In the genomic region with DNA sequence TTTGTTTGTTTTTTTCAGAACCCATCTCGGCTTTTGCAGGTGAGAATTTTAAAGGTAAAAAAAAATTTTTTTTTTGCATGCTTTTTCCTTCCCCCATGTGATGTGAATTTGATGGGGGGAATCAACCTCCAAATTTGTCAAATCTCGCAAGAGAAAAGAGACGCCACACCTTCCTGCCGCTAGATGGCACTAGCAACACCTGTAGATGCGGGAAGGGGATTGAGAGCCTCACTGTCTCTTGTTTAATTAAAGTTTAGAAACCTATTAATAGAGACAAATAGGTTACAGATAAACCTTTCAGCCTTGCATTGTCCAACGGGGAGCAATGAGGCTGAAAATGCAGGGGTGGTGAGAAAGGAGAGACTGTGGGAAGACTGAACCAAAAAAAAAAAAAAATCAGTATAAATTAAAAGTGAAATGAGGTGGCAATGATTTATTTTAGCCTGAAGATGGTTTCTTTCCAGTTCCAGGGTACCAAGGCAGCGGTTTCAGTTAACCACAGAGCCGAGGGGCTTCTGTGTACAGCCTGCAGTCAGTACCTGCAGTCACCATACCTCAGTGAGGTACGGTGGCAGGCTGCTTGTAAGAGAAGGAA, we compare ENCODE assay signal across 8 cellular contexts.
DNase-seq lines count a peak whose midpoint lies in the region; TF ChIP-seq lines count a peak whose summit lies in the region.

No MANE protein-coding gene starts in this region.

- POLR2A ChIA-PET in A673 (lab: Charles Lee; ENCODE audit: low non-redundant PET): no interaction called here
- POLR2A ChIA-PET in SK-N-SH (lab: Yijun Ruan, JAX): no interaction called here

- no peak overlapping the region for H3K4me3 ChIP-seq in A673 (ENCODE audit: low read depth, low read length, poor library complexity, severe bottlenecking)
- no peak overlapping the region for H3K4me3 ChIP-seq in KMS-11 (IDR thresholded peaks at IDR 0.05; ENCODE audit: insufficient read depth, low read depth, low read length)
- no peak overlapping the region; a peak in 1 of 4 replicates for H3K4me3 ChIP-seq in SK-N-SH (ENCODE audit: low read depth in 2 of 2, low read length in 1 of 2)
- no peak overlapping the region for H3K4me3 ChIP-seq in smooth muscle cell

- H3K4me2 ChIP-seq in KMS-11 (no peak overlapping the region), SK-N-SH (no peak overlapping the region), smooth muscle cell (no peak overlapping the region)

- WGBS in SK-N-SH (ENCODE audit: low lambda C conversion rate): 18% methylated on average over 9 of the region's 9 CpGs
- 40% methylated on average over 9 of the region's 9 CpGs for WGBS in smooth muscle cell (ENCODE audit: low lambda C conversion rate)

- H3K36me3 ChIP-seq in A673 (ENCODE audit: insufficient read depth, low read length, poor library complexity, severe bottlenecking): no peaks in the 10 kb centered on the region
- H3K36me3 ChIP-seq in KMS-11 (ENCODE audit: insufficient read depth): no peaks in the 10 kb centered on the region
- H3K36me3 ChIP-seq in SK-N-SH (replicated peaks in 1 of 2; ENCODE audit: control insufficient read depth in 1 of 2, insufficient read depth in 2 of 2, low read length in 1 of 2): peaks cover 18 to 42% of the 10 kb centered on the region in 2 experiments
- no peaks in the 10 kb centered on the region for H3K36me3 ChIP-seq in smooth muscle cell (ENCODE audit: low read depth)

- DNase-seq in A673 (ENCODE audit: low spot score) (peak; percentile 73), SK-N-SH (peak; percentile 75), amniotic epithelial cell (ENCODE audit: low read depth) (peak; percentile 62), hepatic stellate cell (ENCODE audit: low spot score) (peak; percentile 50), smooth muscle cell (lab: John Stamatoyannopoulos, UW; ENCODE audit: unreplicated experiment) (peak; percentile 2), cortex of kidney (lab: John Stamatoyannopoulos, UW) (no peak)

- peaks cover 17% of the 10 kb centered on the region for H3K4me1 ChIP-seq in A673 (ENCODE audit: insufficient read depth, low read length, poor library complexity, severe bottlenecking)
- no peaks in the 10 kb centered on the region for H3K4me1 ChIP-seq in KMS-11 (ENCODE audit: low read depth, poor library complexity, severe bottlenecking)
- peaks cover 22 to 31% of the 10 kb centered on the region in 2 experiments; a peak in 3 of 4 replicates for H3K4me1 ChIP-seq in SK-N-SH (ENCODE audit: control insufficient read depth in 1 of 2, insufficient read depth in 2 of 2, low read depth in 1 of 2, low read length in 1 of 2)
- peaks cover 5% of the 10 kb centered on the region for H3K4me1 ChIP-seq in smooth muscle cell (ENCODE audit: low read depth)

- TF ChIP-seq CTCF in A673 (conservative IDR thresholded peaks at IDR 0.05; ENCODE audit: low read depth, low read length): peak; percentile 88
- TF ChIP-seq CTCF in GM12873 (IDR thresholded peaks at IDR 0.05; ENCODE audit: insufficient read depth, low read depth, low read length, missing control alignments): peak; percentile 88
- TF ChIP-seq CTCF in KMS-11 (conservative IDR thresholded peaks at IDR 0.05; ENCODE audit: low read depth, low read length): peak; percentile 88
- TF ChIP-seq CTCF in SK-N-SH (IDR thresholded peaks at IDR 0.05): peak; percentile 97
- peak; percentile 92 for TF ChIP-seq CTCF in smooth muscle cell (IDR thresholded peaks at IDR 0.05; ENCODE audit: borderline replicate concordance, insufficient read depth, poor library complexity, severe bottlenecking)

- H3K9me3 ChIP-seq in A673 (ENCODE audit: low read depth, low read length, poor library complexity, severe bottlenecking) (no peaks in the 10 kb centered on the region), SK-N-SH (no peaks in the 10 kb centered on the region), smooth muscle cell (replicated peaks; ENCODE audit: low read depth) (no peaks in the 10 kb centered on the region)

- H3K79me2 ChIP-seq in KMS-11 (ENCODE audit: insufficient read depth, low read depth): no peaks in the 10 kb centered on the region
- no peaks in the 10 kb centered on the region for H3K79me2 ChIP-seq in SK-N-SH (ENCODE audit: insufficient read depth)
- no peaks in the 10 kb centered on the region for H3K79me2 ChIP-seq in smooth muscle cell (ENCODE audit: low read depth)

- peak; percentile 81 for TF ChIP-seq RAD21 in SK-N-SH (IDR thresholded peaks at IDR 0.05; ENCODE audit: low read length)

- intact Hi-C loops in A673 (cut with micrococcal nuclease; ENCODE audit: unreplicated experiment): loop anchor here (1.0 to 5.0 kb wide), 3 partner anchors 118 to 1440 kb away; no protein-coding TSS in a partner anchor

- CTCF ChIA-PET in A673 (lab: Charles Lee): no interaction called here
- CTCF ChIA-PET in SK-N-SH (lab: Yijun Ruan, JAX): interaction anchor here (1.0 to 1.5 kb wide), 5 partner anchors 8 to 81 kb away, joined by 3 to 5 read pairs (median 3); no protein-coding TSS in a partner anchor

- H3K27ac ChIP-seq in A673 (ENCODE audit: low read depth, low read length, poor library complexity, severe bottlenecking): no peak overlapping the region
- H3K27ac ChIP-seq in KMS-11: no peak overlapping the region
- H3K27ac ChIP-seq in SK-N-SH (ENCODE audit: low read depth in 2 of 2, low read length in 1 of 2): no peak overlapping the region
- H3K27ac ChIP-seq in smooth muscle cell (ENCODE audit: low read depth): no peak overlapping the region

- peak overlapping the region; percentile 34; the same call in 1 of the 2 replicates for H2AFZ ChIP-seq in KMS-11 (ENCODE audit: low read depth)
- H2AFZ ChIP-seq in SK-N-SH (ENCODE audit: low read depth): no peak overlapping the region
- H2AFZ ChIP-seq in smooth muscle cell (ENCODE audit: low read depth): no peak overlapping the region

- no peaks in the 10 kb centered on the region for H3K9me2 ChIP-seq in SK-N-SH

- BruUV-seq in A673 (replicated peaks; lab: Mats Ljungman, UMichigan): no TSS peak

- H3K27me3 ChIP-seq in A673 (replicated peaks; ENCODE audit: insufficient read depth, low read depth, low read length, poor library complexity) (no peaks in the 10 kb centered on the region), KMS-11 (ENCODE audit: insufficient read depth, low read depth) (no peaks in the 10 kb centered on the region), SK-N-SH (ENCODE audit: insufficient read depth) (no peaks in the 10 kb centered on the region), smooth muscle cell (ENCODE audit: low read depth) (no peaks in the 10 kb centered on the region)

- H3K9ac ChIP-seq in KMS-11 (no peak overlapping the region), SK-N-SH (no peak overlapping the region), smooth muscle cell (ENCODE audit: low read depth) (no peak overlapping the region)

- H3F3A ChIP-seq in SK-N-SH (replicated peaks; ENCODE audit: insufficient read depth): peaks cover 10% of the 10 kb centered on the region
- no peaks in the 10 kb centered on the region for H3F3A ChIP-seq in smooth muscle cell (ENCODE audit: low read depth)

- 0 out of 4 replicates have a peak, but pooled peaks of 1 of the 2 experiments have one; percentile 25 for TF ChIP-seq EP300 in SK-N-SH (IDR thresholded peaks at IDR 0.05; ENCODE audit: borderline replicate concordance in 1 of 2, low read depth in 1 of 2, low read length in 1 of 2)

- H4K20me1 ChIP-seq in KMS-11 (ENCODE audit: insufficient read depth): no peaks in the 10 kb centered on the region
- H4K20me1 ChIP-seq in SK-N-SH (ENCODE audit: insufficient read depth): no peaks in the 10 kb centered on the region
- no peaks in the 10 kb centered on the region for H4K20me1 ChIP-seq in smooth muscle cell (ENCODE audit: low read depth)

TF ChIP-seq in SK-N-SH, 30 proteins besides CTCF, POLR2A, EP300 and RAD21:
- TF ChIP-seq SMC3 (IDR thresholded peaks at IDR 0.05; ENCODE audit: low read depth, low read length) (peak; percentile 70), CHD2 (IDR thresholded peaks at IDR 0.05; ENCODE audit: low read length, partially characterized antibody) (no peak), MXI1 (IDR thresholded peaks at IDR 0.05; ENCODE audit: low read depth, low read length) (no peak), RFX5 (IDR thresholded peaks at IDR 0.05; ENCODE audit: low read length) (0 out of 2 replicates have a peak, but pooled peaks have one; percentile 25)
- TF ChIP-seq, protein P1, sequence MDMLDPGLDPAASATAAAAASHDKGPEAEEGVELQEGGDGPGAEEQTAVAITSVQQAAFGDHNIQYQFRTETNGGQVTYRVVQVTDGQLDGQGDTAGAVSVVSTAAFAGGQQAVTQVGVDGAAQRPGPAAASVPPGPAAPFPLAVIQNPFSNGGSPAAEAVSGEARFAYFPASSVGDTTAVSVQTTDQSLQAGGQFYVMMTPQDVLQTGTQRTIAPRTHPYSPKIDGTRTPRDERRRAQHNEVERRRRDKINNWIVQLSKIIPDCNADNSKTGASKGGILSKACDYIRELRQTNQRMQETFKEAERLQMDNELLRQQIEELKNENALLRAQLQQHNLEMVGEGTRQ (IDR thresholded peaks at IDR 0.05; ENCODE audit: borderline replicate concordance, low read depth, low read length): no peak
- TF ChIP-seq, protein P2, sequence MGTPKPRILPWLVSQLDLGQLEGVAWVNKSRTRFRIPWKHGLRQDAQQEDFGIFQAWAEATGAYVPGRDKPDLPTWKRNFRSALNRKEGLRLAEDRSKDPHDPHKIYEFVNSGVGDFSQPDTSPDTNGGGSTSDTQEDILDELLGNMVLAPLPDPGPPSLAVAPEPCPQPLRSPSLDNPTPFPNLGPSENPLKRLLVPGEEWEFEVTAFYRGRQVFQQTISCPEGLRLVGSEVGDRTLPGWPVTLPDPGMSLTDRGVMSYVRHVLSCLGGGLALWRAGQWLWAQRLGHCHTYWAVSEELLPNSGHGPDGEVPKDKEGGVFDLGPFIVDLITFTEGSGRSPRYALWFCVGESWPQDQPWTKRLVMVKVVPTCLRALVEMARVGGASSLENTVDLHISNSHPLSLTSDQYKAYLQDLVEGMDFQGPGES (IDR thresholded peaks at IDR 0.05; ENCODE audit: low read depth, low read length): no peak
